In genomic region chr17:57278740-57279387, GRCh38 we compare ENCODE assay signal across 1 cellular context.
A peak's percentile ranks its signal among the peaks of the same experiment; 100 is the strongest.
TF ChIP-seq lines count a peak whose summit lies in the region.

No MANE protein-coding gene starts in this region.

TF ChIP-seq in GM12878, 131 proteins besides CTCF, POLR2A, EP300 and RAD21:
- 0 out of 2 replicates have a peak, but pooled peaks have one; percentile 39 for TF ChIP-seq POLR2AphosphoS5 (IDR thresholded peaks at IDR 0.05; ENCODE audit: low read length)
- no peak for TF ChIP-seq CUX1 (IDR thresholded peaks at IDR 0.05; ENCODE audit: insufficient replicate concordance, low read depth, low read length)
- no peak for TF ChIP-seq USF1 (IDR thresholded peaks at IDR 0.05; ENCODE audit: borderline replicate concordance, extremely low read length, insufficient read depth, low read depth, low read length)
- no peak for TF ChIP-seq CHD4 (IDR thresholded peaks at IDR 0.05)
- no peak for TF ChIP-seq NR2C2 (IDR thresholded peaks at IDR 0.05; ENCODE audit: borderline replicate concordance, control insufficient read depth, insufficient read length, low read depth)
- no peak for TF ChIP-seq BCLAF1 (IDR thresholded peaks at IDR 0.05)
- no peak for TF ChIP-seq ZBED1 (IDR thresholded peaks at IDR 0.05; ENCODE audit: borderline replicate concordance)
TF ChIP-seq in GM12878: peak in this region for 1.
